ENCODE assay signal across 20 cellular contexts in the genomic region with DNA sequence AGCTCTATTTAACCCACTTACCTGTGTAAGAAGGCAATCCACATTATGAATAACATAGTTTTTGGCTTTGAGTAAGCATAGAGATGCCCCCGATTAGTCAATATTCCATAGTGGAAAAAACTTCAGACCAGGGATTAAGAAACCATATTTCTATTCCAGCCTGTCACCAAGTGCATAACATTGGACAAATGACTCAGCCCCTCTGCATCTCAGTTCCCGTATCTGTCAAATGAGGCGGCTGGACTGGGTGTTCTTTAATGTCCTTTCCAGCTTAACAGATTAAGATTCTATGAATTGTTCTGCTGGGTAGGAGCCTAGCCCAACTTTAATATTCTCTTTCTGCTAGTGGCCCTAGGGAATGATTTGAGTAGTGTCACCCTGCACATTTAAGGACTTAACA.
"Had no signal": no experiment of that assay in that cellular context is flagged by ENCODE, and none has a peak within 500 bp of the region (broad histone marks: within the 10 kb centered on the region; RNA-seq: fewer than 3 reads in every experiment).

No MANE protein-coding gene starts in this region.

- H3K9me3 ChIP-seq: esophagus squamous epithelium, heart right ventricle, mucosa of descending colon, prostate gland, sigmoid colon, testis had no signal

- H3K36me3 ChIP-seq: esophagus squamous epithelium, heart right ventricle, prostate gland, sigmoid colon had no signal

- H3K4me1 ChIP-seq: esophagus squamous epithelium, heart right ventricle, prostate gland, sigmoid colon, testis had no signal

- H3K27ac ChIP-seq: dorsolateral prefrontal cortex, esophagus squamous epithelium, heart right ventricle, prostate gland, sigmoid colon, testis had no signal

- H3K27me3 ChIP-seq: dorsolateral prefrontal cortex, sigmoid colon, testis had no signal

- DNase-seq: activated CD4-positive, alpha-beta T cell treated with anti-CD3 and anti-CD28 coated beads, Interleukin-2, amount 50 U/mL, for 1 hour; activated CD4-positive, CD25-positive, alpha-beta regulatory T cell; activated naive CD4-positive, alpha-beta T cell treated with anti-CD3 and anti-CD28 coated beads, Interleukin-2, amount 50 U/mL, for 16 hours; activated T-cell treated with anti-CD3 and anti-CD28 coated beads for 4 hours; amniotic stem cell; dorsolateral prefrontal cortex; esophagus squamous epithelium; foreskin melanocyte; heart right ventricle; islet precursor cell; mammary epithelial cell; mucosa of descending colon; occipital lobe; sigmoid colon; stimulated activated CD4-positive, alpha-beta T cell treated with anti-CD3 and anti-CD28 coated beads, Interleukin-2, amount 100 ng/mL, for 48 hours; stimulated activated CD8-positive, alpha-beta memory T cell treated with anti-CD3 and anti-CD28 coated beads, Interleukin-4, amount 100 ng/mL, for 48 hours; stimulated activated naive CD8-positive, alpha-beta T cell treated with anti-CD3 and anti-CD28 coated beads, Interleukin-15, Interleukin-2, amounts not matched to agents 100 U/mL and 50 U/mL, for 24 hours; testis had no signal

- ATAC-seq: left lobe of liver; mucosa of descending colon; stimulated activated naive CD8-positive, alpha-beta T cell treated with anti-CD3 and anti-CD28 coated beads, Interleukin-15, Interleukin-2, amounts not matched to agents 100 U/mL and 50 U/mL, for 24 hours had no signal

- H3K4me3 ChIP-seq: dorsolateral prefrontal cortex, esophagus squamous epithelium, heart right ventricle, mucosa of descending colon, prostate gland, sigmoid colon, testis had no signal
